In the genomic region with DNA sequence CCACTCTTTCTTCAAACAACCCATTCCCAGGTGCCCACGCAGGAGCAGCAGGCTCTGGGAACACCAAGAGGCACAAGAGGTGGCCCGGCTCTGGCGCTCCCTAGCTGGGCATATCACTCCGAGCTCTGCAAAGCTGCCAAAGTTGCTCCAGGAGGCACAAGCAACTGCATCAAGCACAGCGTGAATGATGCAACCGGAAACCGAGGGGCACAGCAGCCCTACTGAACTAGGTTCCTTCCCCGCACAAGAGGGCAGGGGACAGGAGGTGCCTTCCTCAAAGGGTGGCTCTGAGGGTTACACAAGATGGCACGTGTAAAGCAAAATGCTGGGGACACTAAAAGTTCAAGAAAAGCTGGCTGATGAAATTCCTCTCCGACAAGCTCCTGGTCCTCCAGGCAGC, we compare ENCODE assay signal across 12 cellular contexts. TPM values are rescaled to one million over a fixed set of nuclear protein-coding genes. Genes with fewer than 3 reads are reported as not detected.
DNase-seq lines count a peak whose midpoint lies in the region; ATAC-seq, FAIRE-seq and TF ChIP-seq lines count a peak whose summit lies in the region.
"Had no signal": no experiment of that assay in that cellular context is flagged by ENCODE, and none has a peak within 500 bp of the region (broad histone marks: within the 10 kb centered on the region; RNA-seq: fewer than 3 reads in every experiment).

No MANE protein-coding gene starts in this region.

- peaks cover 16% of the 10 kb centered on the region for H4K20me1 ChIP-seq in keratinocyte (ENCODE audit: control insufficient read depth, extremely low read depth, insufficient read depth, low read length)

- H3K36me3 Mint-ChIP-seq in activated naive CD8-positive, alpha-beta T cell treated with anti-CD3 and anti-CD28 coated beads, Interleukin-2, amount 50 U/mL, for 24 hours (ENCODE audit: low read depth) = peaks cover 18% of the 10 kb centered on the region
- peaks cover 10% of the 10 kb centered on the region for H3K36me3 Mint-ChIP-seq in activated naive CD8-positive, alpha-beta T cell treated with anti-CD3 and anti-CD28 coated beads for 36 hours

- H3K27me3 ChIP-seq in keratinocyte (ENCODE audit: control insufficient read depth, extremely low read depth, insufficient read depth, low read length) (no peaks in the 10 kb centered on the region), upper lobe of right lung (no peaks in the 10 kb centered on the region)

- no peak overlapping the region for H3K4me3 Mint-ChIP-seq in activated naive CD8-positive, alpha-beta T cell treated with anti-CD3 and anti-CD28 coated beads, Interleukin-2, amount 50 U/mL, for 24 hours
- H3K4me3 Mint-ChIP-seq in activated naive CD8-positive, alpha-beta T cell treated with anti-CD3 and anti-CD28 coated beads for 36 hours = no peak overlapping the region
- H3K4me3 Mint-ChIP-seq: activated CD4-positive, alpha-beta T cell treated with anti-CD3 and anti-CD28 coated beads, Interleukin-2, amount 10 ng/mL, durations not matched to agents 24 days and 14 days had no signal

- dilution Hi-C loops in keratinocyte (cut with MboI; ENCODE audit: extremely low pct_ligation_motif_present, low sequenced_read_pairs) = loop anchor here (25.0 kb wide), 1 partner anchor 145 kb away; no protein-coding TSS in a partner anchor

- intact Hi-C loops in upper lobe of right lung (cut with DNase I) = no loop called here

- peaks cover 33% of the 10 kb centered on the region for H3K4me1 ChIP-seq in keratinocyte (ENCODE audit: control insufficient read depth, extremely low read depth, insufficient read depth, low read length)
- H3K4me1 ChIP-seq in upper lobe of right lung = peaks cover 21% of the 10 kb centered on the region
- H3K4me1 ChIP-seq: prostate gland had no signal

- peaks cover 83% of the 10 kb centered on the region for H3K79me2 ChIP-seq in keratinocyte (ENCODE audit: control insufficient read depth, insufficient read depth, low read length)

- no peak overlapping the region for H3K4me3 ChIP-seq in keratinocyte (ENCODE audit: control insufficient read depth in 2 of 3, extremely low read depth in 1 of 3, insufficient read depth in 2 of 3, low read depth in 1 of 3, low read length in 3 of 3)
- H3K4me3 ChIP-seq in upper lobe of right lung = no peak overlapping the region
- H3K4me3 ChIP-seq: prostate gland had no signal

- H3K9ac ChIP-seq in keratinocyte (ENCODE audit: control insufficient read depth, extremely low read depth, insufficient read depth, low read length) = no peak overlapping the region

- no peak for ATAC-seq in activated naive CD8-positive, alpha-beta T cell treated with anti-CD3 and anti-CD28 coated beads, Interleukin-2, amount 50 U/mL, for 24 hours
- peak; percentile 76 for ATAC-seq in upper lobe of right lung

- H3K9me1 ChIP-seq in keratinocyte (ENCODE audit: control insufficient read depth, extremely low read depth, insufficient read depth, low read length) = peaks cover 7% of the 10 kb centered on the region

- no peaks in the 10 kb centered on the region for H3K27me3 Mint-ChIP-seq in activated naive CD8-positive, alpha-beta T cell treated with anti-CD3 and anti-CD28 coated beads, Interleukin-2, amount 50 U/mL, for 24 hours
- no peaks in the 10 kb centered on the region for H3K27me3 Mint-ChIP-seq in activated naive CD8-positive, alpha-beta T cell treated with anti-CD3 and anti-CD28 coated beads for 36 hours
- H3K27me3 Mint-ChIP-seq: activated CD4-positive, alpha-beta T cell treated with anti-CD3 and anti-CD28 coated beads, Interleukin-2, amount 10 ng/mL, durations not matched to agents 24 days and 14 days had no signal

- H2AFZ ChIP-seq in keratinocyte (ENCODE audit: control insufficient read depth, low read length) = no peak overlapping the region

- no peak for DNase-seq in activated naive CD8-positive, alpha-beta T cell treated with anti-CD3 and anti-CD28 coated beads, Interleukin-2, amount 50 U/mL, for 24 hours
- DNase-seq in activated naive CD8-positive, alpha-beta T cell treated with anti-CD3 and anti-CD28 coated beads for 36 hours = no peak
- DNase-seq in SKM-1 (lab: John Stamatoyannopoulos, UW; ENCODE audit: unreplicated experiment) = peak; percentile 88
- DNase-seq in keratinocyte (ENCODE audit: low read depth, low spot score) = no peak
- DNase-seq in upper lobe of right lung = peak; percentile 68
- DNase-seq in NCI-H1930 (lab: John Stamatoyannopoulos, UW) = no peak
- DNase-seq in NCI-H2081 (lab: John Stamatoyannopoulos, UW) = no peak
- DNase-seq in frontal cortex (ENCODE audit: low spot score in 2 of 2) = no peak
- DNase-seq: activated CD4-positive, alpha-beta T cell treated with anti-CD3 and anti-CD28 coated beads, Interleukin-2, amount 10 ng/mL, durations not matched to agents 24 days and 14 days; activated naive CD4-positive, alpha-beta T cell treated with Interleukin-2 at 50 U/mL for 16 hours; SHP77 had no signal

- peak overlapping the region; percentile 42 for H3K4me2 ChIP-seq in keratinocyte (ENCODE audit: control insufficient read depth, extremely low read depth, insufficient read depth, low read depth, low read length)

- TF ChIP-seq CTCF in keratinocyte (optimal IDR thresholded peaks at IDR 0.05 in 1 of 3, IDR thresholded peaks at IDR 0.05 in 1 of 3, conservative IDR thresholded peaks at IDR 0.05 in 1 of 3; ENCODE audit: extremely low read depth in 1 of 3, insufficient read depth in 2 of 3, low read length in 3 of 3) (no peak), upper lobe of right lung (IDR thresholded peaks at IDR 0.05) (no peak)

- H3K27ac ChIP-seq in keratinocyte (ENCODE audit: control insufficient read depth, insufficient read depth, low read length) (peak overlapping the region; percentile 50), upper lobe of right lung (no peak overlapping the region)
- H3K27ac ChIP-seq: prostate gland had no signal

- FAIRE-seq in keratinocyte (lab: Jason Lieb, UNC) (no peak), frontal cortex (lab: Jason Lieb, UNC) (no peak)

- H3K27ac Mint-ChIP-seq in activated naive CD8-positive, alpha-beta T cell treated with anti-CD3 and anti-CD28 coated beads, Interleukin-2, amount 50 U/mL, for 24 hours = peak overlapping the region; percentile 10
- H3K27ac Mint-ChIP-seq in activated naive CD8-positive, alpha-beta T cell treated with anti-CD3 and anti-CD28 coated beads for 36 hours = no peak overlapping the region
- H3K27ac Mint-ChIP-seq: activated CD4-positive, alpha-beta T cell treated with anti-CD3 and anti-CD28 coated beads, Interleukin-2, amount 10 ng/mL, durations not matched to agents 24 days and 14 days had no signal

- peaks cover 60% of the 10 kb centered on the region for H3K4me1 Mint-ChIP-seq in activated naive CD8-positive, alpha-beta T cell treated with anti-CD3 and anti-CD28 coated beads, Interleukin-2, amount 50 U/mL, for 24 hours
- H3K4me1 Mint-ChIP-seq in activated naive CD8-positive, alpha-beta T cell treated with anti-CD3 and anti-CD28 coated beads for 36 hours = peaks cover 53% of the 10 kb centered on the region

- H3K36me3 ChIP-seq in keratinocyte (ENCODE audit: control insufficient read depth in 2 of 2, extremely low read depth in 1 of 2, insufficient read depth in 2 of 2, low read length in 2 of 2) (peaks cover 9 to 28% of the 10 kb centered on the region in 2 experiments), upper lobe of right lung (peaks cover 11% of the 10 kb centered on the region)
- H3K36me3 ChIP-seq: prostate gland had no signal

- H3K9me3 ChIP-seq in keratinocyte (ENCODE audit: control insufficient read depth, low read depth, low read length) (no peaks in the 10 kb centered on the region), upper lobe of right lung (no peaks in the 10 kb centered on the region)
- H3K9me3 ChIP-seq: prostate gland had no signal

- H3K9me3 Mint-ChIP-seq in activated naive CD8-positive, alpha-beta T cell treated with anti-CD3 and anti-CD28 coated beads, Interleukin-2, amount 50 U/mL, for 24 hours = no peaks in the 10 kb centered on the region
- H3K9me3 Mint-ChIP-seq in activated naive CD8-positive, alpha-beta T cell treated with anti-CD3 and anti-CD28 coated beads for 36 hours = no peaks in the 10 kb centered on the region
- H3K9me3 Mint-ChIP-seq: activated CD4-positive, alpha-beta T cell treated with anti-CD3 and anti-CD28 coated beads, Interleukin-2, amount 10 ng/mL, durations not matched to agents 24 days and 14 days had no signal

RNA-seq across cellular contexts. Expression of a gene that starts 23.0 kb away (rescaled TPM):
- 100 to 1,000 TPM; 191 to 199 TPM for total RNA-seq in activated naive CD8-positive, alpha-beta T cell treated with anti-CD3 and anti-CD28 coated beads for 36 hours
- 353 to 388 TPM (median 360 TPM) in 3 replicates for polyA plus RNA-seq in keratinocyte
- polyA plus RNA-seq in keratinocyte (2011; ENCODE audit: low read depth) = 46.0 TPM
- 305 and 390 TPM in 2 replicates for polyA plus RNA-seq in keratinocyte (2011; cell fraction: cytosol; rRNA removed)
- 205 and 225 TPM in 2 replicates for polyA plus RNA-seq in keratinocyte (2011; cell fraction: nucleus; rRNA removed)
- 228 and 312 TPM in 2 replicates for polyA plus RNA-seq in keratinocyte (2012; ENCODE audit: low replicate concordance)
- polyA minus RNA-seq in keratinocyte = 142 to 261 TPM (median 258 TPM) in 3 replicates
- polyA minus RNA-seq in keratinocyte (2011; cell fraction: cytosol; rRNA and poly(A)+ RNA removed) = 148 TPM
- polyA minus RNA-seq in keratinocyte (2011; cell fraction: nucleus; rRNA and poly(A)+ RNA removed) = 58.9 and 97.7 TPM in 2 replicates
- 73.5 TPM for total RNA-seq in upper lobe of right lung
- 181 TPM for total RNA-seq in frontal cortex

RNA-seq across cellular contexts. Expression of a gene that starts 58.0 kb away (rescaled TPM):
- total RNA-seq in activated naive CD8-positive, alpha-beta T cell treated with anti-CD3 and anti-CD28 coated beads for 36 hours = not detected
- 0.04 TPM in 1 of 3 replicates, not detected in the others for polyA plus RNA-seq in keratinocyte
- not detected for polyA plus RNA-seq in keratinocyte (2011; ENCODE audit: low read depth)
- not detected in 2 replicates for polyA plus RNA-seq in keratinocyte (2011; cell fraction: cytosol; rRNA removed)
- polyA plus RNA-seq in keratinocyte (2011; cell fraction: nucleus; rRNA removed) = 0.20 TPM in 1 of 2 replicates, not detected in the other
- polyA plus RNA-seq in keratinocyte (2012; ENCODE audit: low replicate concordance) = 0.14 and 0.36 TPM in 2 replicates
- polyA minus RNA-seq in keratinocyte = not detected in 3 replicates
- polyA minus RNA-seq in keratinocyte (2011; cell fraction: cytosol; rRNA and poly(A)+ RNA removed) = not detected
- polyA minus RNA-seq in keratinocyte (2011; cell fraction: nucleus; rRNA and poly(A)+ RNA removed) = not detected in 2 replicates
- total RNA-seq in upper lobe of right lung (not detected), frontal cortex (not detected)
- total RNA-seq: activated CD4-positive, alpha-beta T cell treated with anti-CD3 and anti-CD28 coated beads, Interleukin-2, amount 10 ng/mL, durations not matched to agents 24 days and 14 days had no signal

Comparison
In these comparisons a context has a peak if more than half of its experiments do, and no peak if none do; other contexts are left out.
1. DNase-seq: peak in SKM-1 (single experiment) and upper lobe of right lung (single experiment); none in activated naive CD8-positive, alpha-beta T cell treated with anti-CD3 and anti-CD28 coated beads, Interleukin-2, amount 50 U/mL, for 24 hours (single experiment), activated naive CD8-positive, alpha-beta T cell treated with anti-CD3 and anti-CD28 coated beads for 36 hours (single experiment), keratinocyte (single experiment), NCI-H1930 (0 of 2), NCI-H2081 (0 of 2) and frontal cortex (0 of 2).